8 cellular contexts compared by ENCODE assay signal in genomic region chr6:43635387-43636311, GRCh38. TPM values are rescaled to one million over a fixed set of nuclear protein-coding genes. Genes with fewer than 3 reads are reported as not detected.
A peak's percentile ranks its signal among the peaks of the same experiment; 100 is the strongest.
DNase-seq lines count a peak whose midpoint lies in the region; ATAC-seq and TF ChIP-seq lines count a peak whose summit lies in the region.

Gene MAD2L1BP (plus strand): TSS chr6:43635840. CDS start chr6:43635876, 36 bp downstream.

- peak within 1 kb of the TSS; percentile 94 to 99 (median 96) for H3K27ac Mint-ChIP-seq in CD8-positive, alpha-beta memory T cell
- peak within 1 kb of the TSS; percentile 96 for H3K27ac Mint-ChIP-seq in memory B cell

- POLR2A ChIA-PET in CD8-positive, alpha-beta memory T cell (lab: Charles Lee): interaction anchor here (1.0 kb wide), 1 partner anchor 62 kb away, joined by 3 read pairs; no protein-coding TSS in a partner anchor
- POLR2A ChIA-PET in activated CD8-positive, alpha-beta memory T cell treated with anti-CD3 and anti-CD28 coated beads for 36 hours (lab: Charles Lee): no interaction called here

- peaks cover 0 to 8% of the 10 kb centered on the region in 2 donors for H3K27me3 Mint-ChIP-seq in CD8-positive, alpha-beta memory T cell
- H3K27me3 Mint-ChIP-seq in memory B cell: no peaks in the 10 kb centered on the region

- H3K36me3 Mint-ChIP-seq in CD8-positive, alpha-beta memory T cell: peaks cover 0 to 36% (median 6%) of the 10 kb centered on the region in 3 donors
- peaks cover 11% of the 10 kb centered on the region for H3K36me3 Mint-ChIP-seq in memory B cell

- no peaks in the 10 kb centered on the region for H3K27me3 ChIP-seq in CD8-positive, alpha-beta memory T cell (ENCODE audit: insufficient read depth, low read length, poor library complexity, severe bottlenecking)
- H3K27me3 ChIP-seq in effector memory CD4-positive, alpha-beta T cell (replicated peaks; ENCODE audit: control insufficient read depth, insufficient read depth, low read length, poor library complexity, severe bottlenecking): no peaks in the 10 kb centered on the region

- H3K4me3 ChIP-seq in CD8-positive, alpha-beta memory T cell (ENCODE audit: low read length): peak within 1 kb of the TSS; percentile 94
- H3K4me3 ChIP-seq in effector memory CD4-positive, alpha-beta T cell (ENCODE audit: insufficient read depth, low read depth, low read length, poor library complexity, severe bottlenecking): peak within 1 kb of the TSS; percentile 85

- CTCF ChIA-PET in CD8-positive, alpha-beta memory T cell (lab: Charles Lee): interaction anchor here (1.3 to 2.7 kb wide), 3 partner anchors 10 to 32 kb away, joined by 5 to 9 read pairs (median 6); partner anchors contain the start of gene RSPH9
- CTCF ChIA-PET in activated CD8-positive, alpha-beta memory T cell treated with anti-CD3 and anti-CD28 coated beads for 36 hours (lab: Charles Lee): interaction anchor here (0.9 to 1.8 kb wide), 3 partner anchors 9 to 32 kb away, joined by 4 to 6 read pairs (median 6); partner anchors contain the start of gene RSPH9

- peak within 1 kb of the TSS; percentile 96 to 100 (median 97) for H3K4me3 Mint-ChIP-seq in CD8-positive, alpha-beta memory T cell
- peak within 1 kb of the TSS; percentile 95 for H3K4me3 Mint-ChIP-seq in memory B cell

- TF ChIP-seq CTCF in GM20000 (IDR thresholded peaks at IDR 0.05; ENCODE audit: extremely low read depth, missing control alignments): no peak

- no peaks in the 10 kb centered on the region for H3K9me3 ChIP-seq in CD8-positive, alpha-beta memory T cell (ENCODE audit: low read length)
- H3K9me3 ChIP-seq in effector memory CD4-positive, alpha-beta T cell (ENCODE audit: control insufficient read depth, low read length): no peaks in the 10 kb centered on the region

- peaks cover 18% of the 10 kb centered on the region for H3K36me3 ChIP-seq in CD8-positive, alpha-beta memory T cell (ENCODE audit: insufficient read depth, low read length)
- H3K36me3 ChIP-seq in effector memory CD4-positive, alpha-beta T cell (ENCODE audit: control insufficient read depth, insufficient read depth, low read length): peaks cover 7% of the 10 kb centered on the region

- peaks cover 37 to 62% (median 55%) of the 10 kb centered on the region in 3 donors for H3K4me1 Mint-ChIP-seq in CD8-positive, alpha-beta memory T cell
- peaks cover 31% of the 10 kb centered on the region for H3K4me1 Mint-ChIP-seq in memory B cell

- peak; percentile 72 to 89 (median 82) for DNase-seq in CD8-positive, alpha-beta memory T cell
- DNase-seq in GM20000 (ENCODE audit: low spot score) (peak; percentile 79), HUDEP-2 (lab: John Stamatoyannopoulos, UW; ENCODE audit: unreplicated experiment in 76 of 76) (peak in 73 of 76 experiments; percentile 38 to 97 (median 77)), NOMO-1 treated with dmso at 0.1 percent for 144 hours (lab: John Stamatoyannopoulos, UW; ENCODE audit: unreplicated experiment) (peak; percentile 55), memory B cell (ENCODE audit: low spot score in 2 of 2) (peak; percentile 66 to 71)
- DNase-seq in effector memory CD4-positive, alpha-beta T cell: peak; percentile 72 to 79 (median 75)
- DNase-seq in stimulated activated CD8-positive, alpha-beta memory T cell treated with anti-CD3 and anti-CD28 coated beads, Interleukin-12 subunit alpha, Interleukin-12 subunit beta, amount 100 ng/mL, for 1 hour (ENCODE audit: low read depth): peak; percentile 78

- H3K27ac ChIP-seq in CD8-positive, alpha-beta memory T cell (ENCODE audit: low read depth, low read length): peak within 1 kb of the TSS; percentile 87
- peak within 1 kb of the TSS; percentile 75 for H3K27ac ChIP-seq in effector memory CD4-positive, alpha-beta T cell (ENCODE audit: insufficient read depth, low read length, poor library complexity, severe bottlenecking)

- peaks cover 30% of the 10 kb centered on the region for H3K4me1 ChIP-seq in CD8-positive, alpha-beta memory T cell (ENCODE audit: insufficient read depth, low read length)
- H3K4me1 ChIP-seq in effector memory CD4-positive, alpha-beta T cell (ENCODE audit: control insufficient read depth, insufficient read depth, low read length, poor library complexity, severe bottlenecking): peaks cover 25% of the 10 kb centered on the region

- ATAC-seq in memory B cell (ENCODE audit: low read depth): peak; percentile 92

- H3K9me3 Mint-ChIP-seq in CD8-positive, alpha-beta memory T cell: no peaks in the 10 kb centered on the region
- no peaks in the 10 kb centered on the region for H3K9me3 Mint-ChIP-seq in memory B cell

RNA-seq across cellular contexts. Expression of gene MAD2L1BP, which starts in this region (rescaled TPM):
- total RNA-seq in CD8-positive, alpha-beta memory T cell: 10 to 100 TPM; 27.6 to 27.7 TPM
- polyA plus RNA-seq in CD8-positive, alpha-beta memory T cell: 16.0 TPM
- 10 to 100 TPM; 25.0 to 27.5 TPM for total RNA-seq in activated CD8-positive, alpha-beta memory T cell treated with anti-CD3 and anti-CD28 coated beads for 36 hours

Comparison
In these comparisons a context has a peak if more than half of its experiments do, and no peak if none do; other contexts are left out.
1. Peak in every context shown above with its lines: DNase-seq, ATAC-seq, H3K4me3 ChIP-seq and H3K27ac ChIP-seq.